ENCODE assay signal across 18 cellular contexts in the genomic region with DNA sequence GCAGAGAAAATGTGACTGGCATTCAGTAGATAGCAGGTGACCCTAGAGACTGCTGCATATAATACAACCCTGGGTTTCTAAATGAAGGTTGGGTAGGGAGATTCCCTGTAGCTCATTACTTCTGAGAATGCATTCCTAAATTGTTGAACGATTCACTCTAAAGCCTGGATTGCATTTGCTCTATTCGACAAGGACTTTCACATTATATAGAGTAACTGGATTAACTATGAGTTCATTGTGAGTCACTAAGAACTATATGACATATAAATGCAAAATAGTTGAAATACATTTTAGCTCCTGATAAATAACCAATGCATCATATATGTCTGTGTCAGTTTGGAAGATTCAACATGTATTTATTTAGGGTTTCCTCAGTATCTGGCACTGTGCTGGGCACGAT.
DNase-seq lines count a peak whose midpoint lies in the region; ATAC-seq, FAIRE-seq and TF ChIP-seq lines count a peak whose summit lies in the region.
"Had no signal": no experiment of that assay in that cellular context is flagged by ENCODE, and none has a peak within 500 bp of the region (broad histone marks: within the 10 kb centered on the region; RNA-seq: fewer than 3 reads in every experiment).

No MANE protein-coding gene starts in this region.

- 88 to 97% (median 93%) methylated on average over 3 of the region's 3 CpGs for WGBS in heart left ventricle, 4 donors
- WGBS in endodermal cell (ENCODE audit: insufficient coverage in 1 of 2, insufficient read length in 1 of 2), 2 experiments: 90 to 92% methylated on average over 2 to 3 of the region's 3 CpGs

- no peak overlapping the region for H3K9ac ChIP-seq in adipocyte (ENCODE audit: low read length)
- no peak overlapping the region for H3K9ac ChIP-seq in endodermal cell (ENCODE audit: extremely low read depth, low read length, poor library complexity, severe bottlenecking)
- H3K9ac ChIP-seq: BLaER1 had no signal

- H3K27ac ChIP-seq in foreskin keratinocyte (no peak overlapping the region), heart left ventricle (no peak overlapping the region), endodermal cell (ENCODE audit: low read depth, low read length) (no peak overlapping the region)
- H3K27ac ChIP-seq: BLaER1, RWPE1 had no signal

- H3K9me3 ChIP-seq in adipocyte (ENCODE audit: control insufficient read depth, low read length) (no peaks in the 10 kb centered on the region), heart left ventricle (no peaks in the 10 kb centered on the region), endodermal cell (ENCODE audit: control insufficient read depth, low read length) (no peaks in the 10 kb centered on the region)
- H3K9me3 ChIP-seq: BLaER1 had no signal

- no peaks in the 10 kb centered on the region for H3K27me3 Mint-ChIP-seq in endodermal cell (ENCODE audit: insufficient read depth)
- H3K27me3 Mint-ChIP-seq: CD4-positive, alpha-beta memory T cell had no signal

- no peaks in the 10 kb centered on the region for H3K36me3 ChIP-seq in adipocyte (ENCODE audit: control insufficient read depth, insufficient read depth, low read length, severe bottlenecking)
- no peaks in the 10 kb centered on the region for H3K36me3 ChIP-seq in heart left ventricle
- H3K36me3 ChIP-seq in endodermal cell (ENCODE audit: control insufficient read depth, insufficient read depth, low read length): no peaks in the 10 kb centered on the region
- H3K36me3 ChIP-seq: BLaER1 had no signal

- H3K4me3 Mint-ChIP-seq in endodermal cell: no peak overlapping the region
- H3K4me3 Mint-ChIP-seq: CD4-positive, alpha-beta memory T cell had no signal

- no peaks in the 10 kb centered on the region for H3K36me3 Mint-ChIP-seq in endodermal cell (ENCODE audit: low read depth)
- H3K36me3 Mint-ChIP-seq: CD4-positive, alpha-beta memory T cell had no signal

- H3K27ac Mint-ChIP-seq in endodermal cell: no peak overlapping the region
- H3K27ac Mint-ChIP-seq: CD4-positive, alpha-beta memory T cell had no signal

- H3K4me3 ChIP-seq in adipocyte (ENCODE audit: low read length): no peak overlapping the region
- H3K4me3 ChIP-seq in heart left ventricle: no peak overlapping the region
- H3K4me3 ChIP-seq in endodermal cell (ENCODE audit: low read length): no peak overlapping the region
- H3K4me3 ChIP-seq: BLaER1, K562 had no signal

- TF ChIP-seq POLR2A in H54 (IDR thresholded peaks at IDR 0.05; ENCODE audit: low read depth, low read length): no peak
- no peak for TF ChIP-seq POLR2A in heart left ventricle (IDR thresholded peaks at IDR 0.05)

- H3K27me3 ChIP-seq in adipocyte (replicated peaks; ENCODE audit: control insufficient read depth, insufficient read depth, low read length): no peaks in the 10 kb centered on the region
- H3K27me3 ChIP-seq in foreskin keratinocyte: no peaks in the 10 kb centered on the region
- H3K27me3 ChIP-seq in heart left ventricle: no peaks in the 10 kb centered on the region
- H3K27me3 ChIP-seq in endodermal cell (ENCODE audit: control insufficient read depth, insufficient read depth, low read length, poor library complexity, severe bottlenecking): no peaks in the 10 kb centered on the region
- H3K27me3 ChIP-seq: BLaER1 had no signal

- TF ChIP-seq CTCF in foreskin keratinocyte (conservative IDR thresholded peaks at IDR 0.05) (no peak), heart left ventricle (IDR thresholded peaks at IDR 0.05) (no peak), endodermal cell (conservative IDR thresholded peaks at IDR 0.05) (no peak)

- no peaks in the 10 kb centered on the region for H3K4me1 ChIP-seq in adipocyte (ENCODE audit: control insufficient read depth, insufficient read depth, low read length)
- H3K4me1 ChIP-seq in foreskin keratinocyte: no peaks in the 10 kb centered on the region
- H3K4me1 ChIP-seq in heart left ventricle: no peaks in the 10 kb centered on the region
- H3K4me1 ChIP-seq in endodermal cell (ENCODE audit: control insufficient read depth, insufficient read depth, low read length): no peaks in the 10 kb centered on the region
- H3K4me1 ChIP-seq: BLaER1 had no signal

- peak; percentile 50 for FAIRE-seq in H54 (lab: Jason Lieb, UNC)
- FAIRE-seq: A204.1, K562 had no signal

- no peaks in the 10 kb centered on the region for H3K4me1 Mint-ChIP-seq in endodermal cell
- H3K4me1 Mint-ChIP-seq: CD4-positive, alpha-beta memory T cell had no signal

- no peaks in the 10 kb centered on the region for H3K9me3 Mint-ChIP-seq in endodermal cell
- H3K9me3 Mint-ChIP-seq: CD4-positive, alpha-beta memory T cell had no signal

- peak; percentile 91 for ATAC-seq in foreskin keratinocyte
- no peak for ATAC-seq in heart left ventricle
- no peak for ATAC-seq in GM21381 (IDR thresholded peaks at IDR 0.05; ENCODE audit: unreplicated experiment)
- ATAC-seq: K562 had no signal

- intact Hi-C loops in heart left ventricle (cut with DNase I): no loop called here

- peak; percentile 23 for DNase-seq in A172 (ENCODE audit: low spot score)
- DNase-seq in H54 (ENCODE audit: insufficient read length, low spot score): no peak
- peak; percentile 21 for DNase-seq in adipocyte (ENCODE audit: low read depth)
- DNase-seq in foreskin keratinocyte: peak; percentile 45 to 71
- DNase-seq in heart left ventricle: no peak
- DNase-seq in endodermal cell: no peak
- DNase-seq: CD4-positive, alpha-beta memory T cell; DMS53; GOT3; NCI-H1105 treated with DMSO at 0.1 percent for 48 hours; NCI-H1694; NCI-H510A; NCI-H82 had no signal

Comparison
In these comparisons a context has a peak if more than half of its experiments do, and no peak if none do; other contexts are left out.
1. DNase-seq: peak in A172 (single experiment), adipocyte (single experiment) and foreskin keratinocyte (2 of 2); none in H54 (single experiment), heart left ventricle (0 of 5) and endodermal cell (single experiment).